In genomic region chr1:109099871-109100757, GRCh38 we compare ENCODE assay signal across 1 cellular context.
TF ChIP-seq lines count a peak whose summit lies in the region.

No MANE protein-coding gene starts in this region.

TF ChIP-seq in HepG2, 621 proteins besides CTCF, POLR2A, EP300 and RAD21 (continued from another document and continues in another):
- peak in 1 of 2 experiments; percentile 72; a peak in 2 of 4 replicates for TF ChIP-seq ATF4 (CRISPR knock-in tag; IDR thresholded peaks at IDR 0.05)
- no peak; the same call in 1 of the 2 replicates for TF ChIP-seq ATF5 (CRISPR knock-in tag; IDR thresholded peaks at IDR 0.05; ENCODE audit: low read depth)
- peak; percentile 69; the same call in 1 of the 2 replicates for TF ChIP-seq ZNF333 (CRISPR knock-in tag; IDR thresholded peaks at IDR 0.05; ENCODE audit: borderline replicate concordance)
- no peak for TF ChIP-seq CC2D1A (CRISPR knock-in tag; IDR thresholded peaks at IDR 0.05)
- TF ChIP-seq NCOA2 (CRISPR knock-in tag; IDR thresholded peaks at IDR 0.05): peak; percentile 75
- no peak; the same call in 1 of the 2 replicates for TF ChIP-seq ZNF772 (CRISPR knock-in tag; IDR thresholded peaks at IDR 0.05)
- peak; percentile 21; the same call in 1 of the 2 replicates for TF ChIP-seq ZBTB42 (CRISPR knock-in tag; IDR thresholded peaks at IDR 0.05)
- TF ChIP-seq HIVEP1 (CRISPR knock-in tag; IDR thresholded peaks at IDR 0.05): peak; percentile 20; the same call in 1 of the 2 replicates
- TF ChIP-seq CREB1 (IDR thresholded peaks at IDR 0.05): peak; percentile 21; the same call in 1 of the 2 replicates
- peak; percentile 83 for TF ChIP-seq CREB1 (CRISPR knock-in tag; IDR thresholded peaks at IDR 0.05)
- TF ChIP-seq PREB (CRISPR knock-in tag; IDR thresholded peaks at IDR 0.05): no peak
- no peak; the same call in 1 of the 2 replicates for TF ChIP-seq SIX4 (CRISPR knock-in tag; IDR thresholded peaks at IDR 0.05)
- TF ChIP-seq ZNF629 (CRISPR knock-in tag; conservative IDR thresholded peaks at IDR 0.05): no peak
- TF ChIP-seq EZH2 (conservative IDR thresholded peaks at IDR 0.05; ENCODE audit: low read depth, low read length): no peak
- peak; percentile 89 for TF ChIP-seq ZNF350 (CRISPR knock-in tag; IDR thresholded peaks at IDR 0.05; ENCODE audit: borderline replicate concordance, low read depth)
- TF ChIP-seq LCORL (IDR thresholded peaks at IDR 0.05): peak; percentile 36; the same call in 1 of the 2 replicates
- peak; percentile 91 for TF ChIP-seq LCORL (CRISPR knock-in tag; IDR thresholded peaks at IDR 0.05)
- TF ChIP-seq HCFC1 (IDR thresholded peaks at IDR 0.05; ENCODE audit: low read depth, low read length): peak; percentile 60; the same call in 1 of the 2 replicates
- TF ChIP-seq RXRA (CRISPR knock-in tag; IDR thresholded peaks at IDR 0.05): peak; percentile 57
- TF ChIP-seq ZNF709 (CRISPR knock-in tag; IDR thresholded peaks at IDR 0.05): peak; percentile 98
- peak; percentile 11; the same call in 1 of the 2 replicates for TF ChIP-seq ISL2 (CRISPR knock-in tag; IDR thresholded peaks at IDR 0.05)
- peak; percentile 96 for TF ChIP-seq ZFX (CRISPR knock-in tag; IDR thresholded peaks at IDR 0.05; ENCODE audit: low read depth)
- TF ChIP-seq ZNF547 (CRISPR knock-in tag; IDR thresholded peaks at IDR 0.05): peak; percentile 91
- TF ChIP-seq NFKBIZ (CRISPR knock-in tag; IDR thresholded peaks at IDR 0.05): peak; percentile 68; the same call in 1 of the 2 replicates
- peak; percentile 91 for TF ChIP-seq MXD4 (CRISPR knock-in tag; IDR thresholded peaks at IDR 0.05)
- TF ChIP-seq ZNF746 (CRISPR knock-in tag; IDR thresholded peaks at IDR 0.05): peak; percentile 95
- peak; percentile 98 for TF ChIP-seq MAZ (IDR thresholded peaks at IDR 0.05; ENCODE audit: borderline replicate concordance, low read depth, low read length)
- peak; percentile 97 for TF ChIP-seq MAZ (CRISPR knock-in tag; IDR thresholded peaks at IDR 0.05; ENCODE audit: low read depth)
- peak; percentile 39 for TF ChIP-seq AGO1 (IDR thresholded peaks at IDR 0.05; ENCODE audit: low read depth, low read length, poor library complexity, severe bottlenecking)
- TF ChIP-seq POGK (CRISPR knock-in tag; conservative IDR thresholded peaks at IDR 0.05): peak; percentile 94
- TF ChIP-seq PHF21A (CRISPR knock-in tag; IDR thresholded peaks at IDR 0.05): 0 out of 2 replicates have a peak, but pooled peaks have one; percentile 50
- TF ChIP-seq REST (IDR thresholded peaks at IDR 0.05; ENCODE audit: borderline replicate concordance in 1 of 2, low read depth in 1 of 2, low read length in 2 of 2): peak in 1 of 2 experiments; percentile 70; a peak in 1 of 4 replicates
- TF ChIP-seq ZBTB10 (CRISPR knock-in tag; IDR thresholded peaks at IDR 0.05; ENCODE audit: borderline replicate concordance): 0 out of 2 replicates have a peak, but pooled peaks have one; percentile 15
- peak; percentile 68; the same call in 1 of the 2 replicates for TF ChIP-seq TIGD3 (CRISPR knock-in tag; IDR thresholded peaks at IDR 0.05; ENCODE audit: borderline replicate concordance)
- TF ChIP-seq ZNF34 (CRISPR knock-in tag; IDR thresholded peaks at IDR 0.05; ENCODE audit: borderline replicate concordance): peak; percentile 94; the same call in 1 of the 2 replicates
- no peak for TF ChIP-seq ZNF101 (CRISPR knock-in tag; IDR thresholded peaks at IDR 0.05; ENCODE audit: borderline replicate concordance, low read depth)
- peak; percentile 90 to 96 for TF ChIP-seq HMGXB4 (CRISPR knock-in tag; IDR thresholded peaks at IDR 0.05; ENCODE audit: borderline replicate concordance in 1 of 2, low read depth in 1 of 2)
- TF ChIP-seq ZHX1 (CRISPR knock-in tag; IDR thresholded peaks at IDR 0.05; ENCODE audit: low read depth): peak; percentile 71
- peak; percentile 51; the same call in 1 of the 2 replicates for TF ChIP-seq ZNF383 (CRISPR knock-in tag; IDR thresholded peaks at IDR 0.05; ENCODE audit: borderline replicate concordance)
- peak; percentile 94; the same call in 1 of the 2 replicates for TF ChIP-seq RNF2 (conservative IDR thresholded peaks at IDR 0.05; ENCODE audit: low read depth)
